ENCODE assay signal across 18 cellular contexts in the genomic region with DNA sequence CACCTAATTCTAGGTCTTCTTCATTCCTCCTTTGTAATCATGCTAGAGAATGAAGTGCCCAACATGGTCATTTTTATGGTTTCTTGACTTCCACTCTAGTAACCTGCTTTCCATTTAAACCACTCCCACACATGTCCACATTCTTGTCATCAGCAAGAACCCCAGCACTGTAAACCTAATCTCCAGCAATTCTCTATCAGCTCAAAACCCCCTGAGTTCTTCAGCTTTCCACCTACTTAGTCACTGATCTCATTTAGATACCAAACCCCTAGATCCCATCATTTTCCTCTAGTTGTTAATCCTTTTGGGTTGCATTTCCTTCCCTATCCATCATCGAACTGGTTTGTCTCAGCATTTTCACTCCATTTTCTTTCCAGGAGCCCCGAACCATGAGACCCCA.
"Had no signal": no experiment of that assay in that cellular context is flagged by ENCODE, and none has a peak within 500 bp of the region (broad histone marks: within the 10 kb centered on the region; RNA-seq: fewer than 3 reads in every experiment).

No MANE protein-coding gene starts in this region.

- ATAC-seq: activated CD8-positive, alpha-beta T cell treated with anti-CD3 and anti-CD28 coated beads, Interleukin-2, amount 10 ng/mL, durations not matched to agents 7 days and 5 days; left ventricle myocardium superior; right cardiac atrium had no signal

- H3K27me3 ChIP-seq: adrenal gland, esophagus muscularis mucosa had no signal

- H3K36me3 ChIP-seq: adrenal gland, prostate gland had no signal

- DNase-seq: activated CD4-positive, alpha-beta T cell treated with anti-CD3 and anti-CD28 coated beads, Interleukin-2, amount 10 ng/mL, durations not matched to agents 24 days and 14 days; activated CD4-positive, CD25-positive, alpha-beta regulatory T cell; activated CD8-positive, alpha-beta memory T cell treated with anti-CD3 and anti-CD28 coated beads, Interleukin-2, amount 50 U/mL, for 4 hours; activated CD8-positive, alpha-beta T cell treated with anti-CD3 and anti-CD28 coated beads, Interleukin-2, amount 10 ng/mL, durations not matched to agents 7 days and 5 days; activated effector memory CD4-positive, alpha-beta T cell treated with anti-CD3 and anti-CD28 coated beads, Interleukin-2, amount 50 U/mL, for 16 hours; activated T-cell treated with anti-CD3 and anti-CD28 coated beads, Interleukin-2, amount 50 U/mL, for 48 hours; adrenal gland; central memory CD4-positive, alpha-beta T cell; foreskin fibroblast; hippocampal formation; left ventricle myocardium superior; nephron progenitor cell; right cardiac atrium; spleen; stimulated activated CD4-positive, alpha-beta T cell treated with anti-CD3 and anti-CD28 coated beads, Interleukin-1b, Interleukin-23, amount 100 ng/mL, for 48 hours had no signal

- H3K4me3 ChIP-seq: adrenal gland, coronary artery, esophagus muscularis mucosa, prostate gland, spleen had no signal

- H3K9me3 ChIP-seq: adrenal gland, esophagus muscularis mucosa, prostate gland, spleen had no signal

- H3K27ac ChIP-seq: adrenal gland, coronary artery, esophagus muscularis mucosa, prostate gland, spleen had no signal

- H3K4me1 ChIP-seq: prostate gland had no signal
